9 cellular contexts compared by ENCODE assay signal in the genomic region with DNA sequence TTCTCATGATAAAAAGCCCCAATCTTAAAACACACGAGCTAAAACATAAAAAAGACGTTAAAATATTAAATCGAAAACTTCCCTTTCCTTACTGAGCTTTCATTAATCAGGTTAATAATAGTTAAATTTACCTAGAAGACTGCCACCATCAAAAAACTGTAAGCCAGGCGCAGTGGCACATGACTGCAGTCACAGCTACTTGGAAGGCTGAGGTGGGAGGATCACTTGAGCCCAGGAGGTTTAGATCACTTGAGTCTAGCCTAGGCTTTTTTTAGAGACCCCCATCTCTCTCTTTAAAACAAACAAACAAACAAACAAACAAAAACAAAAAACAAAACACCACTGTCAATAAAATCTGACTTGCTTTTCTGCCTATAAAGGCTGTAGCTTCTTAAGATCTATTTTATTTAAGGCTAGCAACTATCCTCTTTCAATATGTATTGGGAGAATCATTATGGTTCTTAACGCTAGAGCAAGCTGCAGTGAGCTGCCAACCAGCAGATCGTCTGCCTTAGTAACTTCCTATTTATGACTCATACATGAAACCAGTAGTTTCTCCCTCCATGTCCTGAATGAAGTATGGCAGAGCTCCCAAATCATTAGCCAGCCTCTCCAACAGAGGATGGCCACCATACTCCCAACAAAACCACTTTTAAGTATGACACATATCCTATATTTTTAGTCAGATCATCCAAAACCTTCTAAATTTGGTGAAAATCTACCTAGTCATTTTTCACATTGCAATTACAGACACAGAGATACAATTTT.
DNase-seq lines count a peak whose midpoint lies in the region; ATAC-seq and TF ChIP-seq lines count a peak whose summit lies in the region.
"Had no signal": no experiment of that assay in that cellular context is flagged by ENCODE, and none has a peak within 500 bp of the region (broad histone marks: within the 10 kb centered on the region; RNA-seq: fewer than 3 reads in every experiment).

No MANE protein-coding gene starts in this region.

- H3K4me1 ChIP-seq in lower lobe of right lung (peaks cover 6% of the 10 kb centered on the region), Peyer's patch (peaks cover 0 to 10% (median 1%) of the 10 kb centered on the region in 4 donors)

- intact Hi-C loops in lower lobe of right lung (cut with DNase I), result no loop called here

- POLR2A ChIA-PET in activated CD8-positive, alpha-beta T cell treated with anti-CD3 and anti-CD28 coated beads, Interleukin-2, amount 10 ng/mL, durations not matched to agents 7 days and 5 days (lab: Charles Lee), result no interaction called here

- no peak overlapping the region for H3K27ac ChIP-seq in lower lobe of right lung
- H3K27ac ChIP-seq in Peyer's patch, result no peak overlapping the region
- H3K27ac ChIP-seq: C4-2B had no signal

- peaks cover 15% of the 10 kb centered on the region for H3K4me1 Mint-ChIP-seq in activated CD8-positive, alpha-beta T cell treated with anti-CD3 and anti-CD28 coated beads, Interleukin-2, amount 10 ng/mL, durations not matched to agents 7 days and 5 days (ENCODE audit: low read depth)

- CTCF ChIA-PET in activated CD8-positive, alpha-beta T cell treated with anti-CD3 and anti-CD28 coated beads, Interleukin-2, amount 10 ng/mL, durations not matched to agents 7 days and 5 days (lab: Charles Lee), result interaction anchor here (0.9 to 1.5 kb wide), 3 partner anchors 12 to 42 kb away, joined by 3 to 5 read pairs (median 3); no protein-coding TSS in a partner anchor

- no peak overlapping the region for H3K27ac Mint-ChIP-seq in activated CD8-positive, alpha-beta T cell treated with anti-CD3 and anti-CD28 coated beads, Interleukin-2, amount 10 ng/mL, durations not matched to agents 7 days and 5 days

- H3K4me3 ChIP-seq in Jurkat, Clone E6-1 (ENCODE audit: low read length), result no peak overlapping the region
- H3K4me3 ChIP-seq in lower lobe of right lung (no peak overlapping the region), Peyer's patch (no peak overlapping the region)

- ATAC-seq in GM21529 (IDR thresholded peaks at IDR 0.05; ENCODE audit: unreplicated experiment), result peak; percentile 93
- peak; percentile 60 for ATAC-seq in activated CD8-positive, alpha-beta T cell treated with anti-CD3 and anti-CD28 coated beads, Interleukin-2, amount 10 ng/mL, durations not matched to agents 7 days and 5 days
- ATAC-seq in lower lobe of right lung, result peak; percentile 65
- ATAC-seq in HG02588 (IDR thresholded peaks at IDR 0.05; ENCODE audit: unreplicated experiment), result no peak

- H3K36me3 ChIP-seq in lower lobe of right lung (no peaks in the 10 kb centered on the region), Peyer's patch (no peaks in the 10 kb centered on the region)

- DNase-seq in NCI-H510A treated with DMSO at 0.1 percent for 48 hours (lab: John Stamatoyannopoulos, UW) (peak; percentile 2), NCI-H510A (lab: John Stamatoyannopoulos, UW) (no peak), lower lobe of right lung (no peak), Peyer's patch (no peak)
- peak; percentile 41 for DNase-seq in Jurkat, Clone E6-1 (ENCODE audit: low read depth, low spot score)
- DNase-seq in activated CD8-positive, alpha-beta T cell treated with anti-CD3 and anti-CD28 coated beads, Interleukin-2, amount 10 ng/mL, durations not matched to agents 7 days and 5 days, result no peak

- no peaks in the 10 kb centered on the region for H3K9me3 Mint-ChIP-seq in activated CD8-positive, alpha-beta T cell treated with anti-CD3 and anti-CD28 coated beads, Interleukin-2, amount 10 ng/mL, durations not matched to agents 7 days and 5 days (ENCODE audit: insufficient read depth)

- H3K27me3 Mint-ChIP-seq in activated CD8-positive, alpha-beta T cell treated with anti-CD3 and anti-CD28 coated beads, Interleukin-2, amount 10 ng/mL, durations not matched to agents 7 days and 5 days (ENCODE audit: low read depth), result no peaks in the 10 kb centered on the region

- H3K4me3 Mint-ChIP-seq in activated CD8-positive, alpha-beta T cell treated with anti-CD3 and anti-CD28 coated beads, Interleukin-2, amount 10 ng/mL, durations not matched to agents 7 days and 5 days, result no peak overlapping the region

- H3K36me3 Mint-ChIP-seq in activated CD8-positive, alpha-beta T cell treated with anti-CD3 and anti-CD28 coated beads, Interleukin-2, amount 10 ng/mL, durations not matched to agents 7 days and 5 days (ENCODE audit: low read depth), result peaks cover 7% of the 10 kb centered on the region

- no peak for TF ChIP-seq POLR2A in Peyer's patch (IDR thresholded peaks at IDR 0.05)

- TF ChIP-seq CTCF in lower lobe of right lung (IDR thresholded peaks at IDR 0.05) (no peak), Peyer's patch (IDR thresholded peaks at IDR 0.05) (no peak)

- H3K9me3 ChIP-seq in lower lobe of right lung, result no peaks in the 10 kb centered on the region
- H3K9me3 ChIP-seq in Peyer's patch, result no peaks in the 10 kb centered on the region

- H3K27me3 ChIP-seq in lower lobe of right lung (ENCODE audit: low read depth), result no peaks in the 10 kb centered on the region
- no peaks in the 10 kb centered on the region for H3K27me3 ChIP-seq in Peyer's patch

Comparison
In these comparisons a context has a peak if more than half of its experiments do, and no peak if none do; other contexts are left out.
1. DNase-seq: peak in NCI-H510A treated with DMSO at 0.1 percent for 48 hours (single experiment) and Jurkat, Clone E6-1 (single experiment); none in NCI-H510A (single experiment), activated CD8-positive, alpha-beta T cell treated with anti-CD3 and anti-CD28 coated beads, Interleukin-2, amount 10 ng/mL, durations not matched to agents 7 days and 5 days (single experiment), lower lobe of right lung (single experiment) and Peyer's patch (0 of 3).